19 cellular contexts compared by ENCODE assay signal in the genomic region with DNA sequence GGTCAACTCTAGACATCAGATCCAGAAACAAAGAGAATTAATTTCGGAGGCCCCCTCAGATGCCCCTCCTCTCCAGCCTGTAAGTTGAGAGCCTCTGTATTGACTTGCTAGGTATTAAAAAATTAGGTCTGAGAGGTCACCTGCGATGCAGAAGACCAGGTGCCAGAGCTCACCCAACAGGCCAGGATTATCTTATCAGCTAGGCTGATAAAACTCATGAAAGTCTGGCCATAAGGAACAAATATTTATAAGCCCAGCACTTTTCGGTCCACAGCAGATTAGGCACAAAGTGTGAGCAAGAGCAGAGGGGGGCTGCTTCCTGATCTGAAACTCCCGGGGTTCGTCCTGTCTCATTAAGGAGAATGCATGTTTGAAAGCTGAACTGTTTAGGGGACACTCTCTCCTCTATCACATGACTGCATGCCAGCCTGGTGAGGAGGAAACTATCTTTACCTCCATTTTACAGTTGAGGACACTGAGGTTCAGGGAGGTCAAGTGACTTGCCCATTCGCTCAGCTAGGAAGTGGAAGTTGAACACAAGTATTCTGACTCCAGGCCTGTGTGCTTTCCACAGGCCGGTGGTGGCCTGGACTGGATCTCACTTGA.
"Had no signal": no experiment of that assay in that cellular context is flagged by ENCODE, and none has a peak within 500 bp of the region (broad histone marks: within the 10 kb centered on the region; RNA-seq: fewer than 3 reads in every experiment).

No MANE protein-coding gene starts in this region.

- H3K36me3 Mint-ChIP-seq: activated naive CD4-positive, alpha-beta T cell treated with anti-CD3 and anti-CD28 coated beads, Interleukin-2, amount 50 U/mL, for 24 hours; natural killer cell had no signal

- H3K27me3 ChIP-seq: tibial artery had no signal

- DNase-seq: activated CD4-positive, alpha-beta T cell treated with anti-CD3 and anti-CD28 coated beads, Interleukin-2, amount 50 U/mL, for 1 hour; activated CD4-positive, CD25-positive, alpha-beta regulatory T cell treated with anti-CD3 and anti-CD28 coated beads, Interleukin-2, amount 50 U/mL, for 72 hours; activated gamma-delta T cell treated with Interleukin-2 at 50 U/mL for 16 hours; activated T-cell treated with anti-CD3 and anti-CD28 coated beads, Interleukin-2, amount 50 U/mL, for 1 hour; anterior cingulate cortex; brain microvascular endothelial cell; central memory CD4-positive, alpha-beta T cell; effector memory CD4-positive, alpha-beta T cell; natural killer cell; nucleus accumbens; SK-N-SH; stimulated activated CD4-positive, alpha-beta T cell treated with anti-CD3 and anti-CD28 coated beads, Interleukin-4, amount 100 ng/mL, for 4 hours; stimulated activated naive CD8-positive, alpha-beta T cell treated with anti-CD3 and anti-CD28 coated beads, Interleukin-15, Interleukin-2, amounts not matched to agents 100 U/mL and 50 U/mL, for 24 hours; substantia nigra; tibial artery had no signal

- H3K9me2 ChIP-seq: SK-N-SH had no signal

- H3K4me2 ChIP-seq: SK-N-SH had no signal

- H3K4me3 ChIP-seq: lung, tibial artery had no signal

- H3K9me3 Mint-ChIP-seq: activated naive CD4-positive, alpha-beta T cell treated with anti-CD3 and anti-CD28 coated beads, Interleukin-2, amount 50 U/mL, for 24 hours; natural killer cell had no signal

- ATAC-seq: esophagus mucosa; left lobe of liver; natural killer cell; stimulated activated naive CD8-positive, alpha-beta T cell treated with anti-CD3 and anti-CD28 coated beads, Interleukin-15, Interleukin-2, amounts not matched to agents 100 U/mL and 50 U/mL, for 24 hours had no signal

- H3K4me3 Mint-ChIP-seq: activated naive CD4-positive, alpha-beta T cell treated with anti-CD3 and anti-CD28 coated beads, Interleukin-2, amount 50 U/mL, for 24 hours; natural killer cell had no signal

- H3K9me3 ChIP-seq: SK-N-SH, tibial artery had no signal

- H3K27ac ChIP-seq: brain microvascular endothelial cell, tibial artery had no signal

- H3K4me1 Mint-ChIP-seq: activated naive CD4-positive, alpha-beta T cell treated with anti-CD3 and anti-CD28 coated beads, Interleukin-2, amount 50 U/mL, for 24 hours; natural killer cell had no signal

- H3K27ac Mint-ChIP-seq: activated naive CD4-positive, alpha-beta T cell treated with anti-CD3 and anti-CD28 coated beads, Interleukin-2, amount 50 U/mL, for 24 hours; natural killer cell had no signal

- H3K36me3 ChIP-seq: brain microvascular endothelial cell, tibial artery had no signal
